Comparison of ENCODE assay signal across 1 cellular context in genomic region chr16:73056911-73057310, GRCh38.
TF ChIP-seq lines count a peak whose summit lies in the region.

No MANE protein-coding gene starts in this region.

TF ChIP-seq in IMR-90, 13 proteins besides CTCF, POLR2A, EP300 and RAD21 (continued from another document):
- TF ChIP-seq NFE2L2 (IDR thresholded peaks at IDR 0.05; ENCODE audit: low read depth, low read length) = no peak
- no peak for TF ChIP-seq SMC3 (IDR thresholded peaks at IDR 0.05; ENCODE audit: low read depth, low read length)
